Comparison of ENCODE assay signal across 17 cellular contexts in the genomic region with DNA sequence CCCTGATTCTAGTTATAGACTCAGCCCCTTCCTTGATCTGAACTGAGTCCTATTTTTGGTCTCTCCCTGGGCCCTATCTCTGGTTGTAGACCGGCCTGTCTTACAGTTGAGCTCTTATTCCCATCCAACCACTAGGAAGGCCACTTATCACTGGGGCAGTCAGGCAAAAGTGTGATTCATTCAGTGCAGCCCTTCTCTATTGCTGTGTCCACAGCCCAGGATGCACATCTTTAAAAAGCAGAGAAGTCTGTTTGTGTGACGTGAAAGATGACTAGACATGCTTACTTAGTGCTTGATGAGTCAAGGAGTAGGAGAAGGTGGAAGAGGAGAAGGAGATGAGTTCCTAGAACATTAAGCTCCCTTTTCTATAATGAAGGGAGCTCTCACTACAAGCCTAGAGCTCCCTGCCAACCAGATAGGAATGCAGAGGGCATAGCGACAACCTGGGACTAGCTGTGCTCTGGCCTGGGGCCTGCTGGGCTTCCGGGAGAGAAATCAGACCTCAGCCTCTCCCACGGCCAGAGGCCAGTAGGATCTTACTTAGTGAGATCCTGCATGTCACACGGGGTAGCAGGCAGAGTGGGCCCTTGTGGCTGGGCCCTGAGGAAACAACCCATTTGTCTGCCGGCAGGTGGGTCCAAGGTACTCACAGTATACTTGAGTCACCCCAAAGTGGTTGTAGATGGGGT. TPM values are rescaled to one million over a fixed set of nuclear protein-coding genes. Genes with fewer than 3 reads are reported as not detected.
DNase-seq lines count a peak whose midpoint lies in the region; ATAC-seq and TF ChIP-seq lines count a peak whose summit lies in the region.
"Had no signal": no experiment of that assay in that cellular context is flagged by ENCODE, and none has a peak within 500 bp of the region (broad histone marks: within the 10 kb centered on the region; RNA-seq: fewer than 3 reads in every experiment).

No MANE protein-coding gene starts in this region.

- no peaks in the 10 kb centered on the region for H3K36me3 ChIP-seq in RWPE2 (ENCODE audit: low read depth)
- H3K36me3 ChIP-seq in adrenal gland (replicated peaks in 1 of 2): no peaks in the 10 kb centered on the region

- CTCF ChIA-PET in activated CD4-positive, alpha-beta T cell treated with anti-CD3 and anti-CD28 coated beads for 36 hours (lab: Charles Lee): interaction anchor here (0.6 kb wide), 2 partner anchors 20 to 407 kb away, joined by 3 read pairs; no protein-coding TSS in a partner anchor

- 82 to 98% (median 92%) methylated on average over 4 to 7 of the region's 7 CpGs for WGBS in adrenal gland, 4 donors

- intact Hi-C loops in activated CD4-positive, alpha-beta T cell treated with anti-CD3 and anti-CD28 coated beads for 36 hours (cut with DNase I, micrococcal nuclease): no loop called here
- intact Hi-C loops in adrenal gland (cut with DNase I): no loop called here

- H3K27me3 Mint-ChIP-seq in activated CD4-positive, alpha-beta T cell treated with anti-CD3 and anti-CD28 coated beads for 36 hours: peaks cover 6% of the 10 kb centered on the region

- no peak for TF ChIP-seq CTCF in RWPE2 (IDR thresholded peaks at IDR 0.05; ENCODE audit: poor library complexity, severe bottlenecking)
- TF ChIP-seq CTCF in foreskin keratinocyte (conservative IDR thresholded peaks at IDR 0.05): no peak
- no peak for TF ChIP-seq CTCF in adrenal gland (IDR thresholded peaks at IDR 0.05)

- no peak for TF ChIP-seq POLR2A in adrenal gland (IDR thresholded peaks at IDR 0.05)

- no peaks in the 10 kb centered on the region for H3K9me3 Mint-ChIP-seq in activated CD4-positive, alpha-beta T cell treated with anti-CD3 and anti-CD28 coated beads for 36 hours (ENCODE audit: low read depth)
- H3K9me3 Mint-ChIP-seq: nephron had no signal

- H3K9me3 ChIP-seq in RWPE2 (ENCODE audit: severe bottlenecking): no peaks in the 10 kb centered on the region
- no peaks in the 10 kb centered on the region for H3K9me3 ChIP-seq in adrenal gland (replicated peaks in 1 of 3)

- H3K27me3 ChIP-seq in RWPE2 (ENCODE audit: insufficient read depth, poor library complexity, severe bottlenecking): no peaks in the 10 kb centered on the region
- peaks cover 18% of the 10 kb centered on the region for H3K27me3 ChIP-seq in foreskin keratinocyte
- H3K27me3 ChIP-seq in adrenal gland: no peaks in the 10 kb centered on the region

- no peak overlapping the region for H3K4me3 Mint-ChIP-seq in activated CD4-positive, alpha-beta T cell treated with anti-CD3 and anti-CD28 coated beads for 36 hours
- H3K4me3 Mint-ChIP-seq: nephron, T-helper 17 cell had no signal

- no peaks in the 10 kb centered on the region for H3K4me1 Mint-ChIP-seq in activated CD4-positive, alpha-beta T cell treated with anti-CD3 and anti-CD28 coated beads for 36 hours

- H3K27ac ChIP-seq in RWPE2 (ENCODE audit: poor library complexity, severe bottlenecking): no peak overlapping the region
- no peak overlapping the region for H3K27ac ChIP-seq in foreskin keratinocyte
- no peak overlapping the region for H3K27ac ChIP-seq in adrenal gland
- H3K27ac ChIP-seq: PC-9 had no signal

- peak; percentile 63 for ATAC-seq in RWPE2 (ENCODE audit: low read depth)
- peak; percentile 23 for ATAC-seq in foreskin keratinocyte
- no peak for ATAC-seq in activated CD4-positive, alpha-beta T cell treated with anti-CD3 and anti-CD28 coated beads for 36 hours
- ATAC-seq: left colon, T-helper 17 cell had no signal

- H3K36me3 Mint-ChIP-seq in activated CD4-positive, alpha-beta T cell treated with anti-CD3 and anti-CD28 coated beads for 36 hours (ENCODE audit: low read depth): no peaks in the 10 kb centered on the region

- H3K27ac Mint-ChIP-seq in activated CD4-positive, alpha-beta T cell treated with anti-CD3 and anti-CD28 coated beads for 36 hours: no peak overlapping the region
- H3K27ac Mint-ChIP-seq: nephron, T-helper 17 cell had no signal

- POLR2A ChIA-PET in activated CD4-positive, alpha-beta T cell treated with anti-CD3 and anti-CD28 coated beads for 36 hours (lab: Charles Lee): no interaction called here

- peak; percentile 53 for DNase-seq in GM03348 (ENCODE audit: low spot score)
- DNase-seq in RWPE2 (ENCODE audit: low spot score): no peak
- peak; percentile 24 to 42 for DNase-seq in foreskin keratinocyte
- DNase-seq in skeletal muscle cell (ENCODE audit: low read depth): peak; percentile 29
- no peak for DNase-seq in activated CD4-positive, alpha-beta T cell treated with anti-CD3 and anti-CD28 coated beads for 36 hours
- DNase-seq in NCI-H82 (lab: John Stamatoyannopoulos, UW): no peak
- no peak for DNase-seq in adrenal gland
- DNase-seq: activated CD4-positive, alpha-beta T cell treated with anti-CD3 and anti-CD28 coated beads for 48 hours; activated T-cell treated with anti-CD3 and anti-CD28 coated beads, Interleukin-2, amount 50 U/mL, for 48 hours; aorta; effector CD8-positive, alpha-beta T cell; left colon; NCI-H1417; NCI-H446; PC-9; T-helper 17 cell had no signal

- H3K4me1 ChIP-seq in RWPE2 (ENCODE audit: insufficient read depth, poor library complexity, severe bottlenecking) (no peaks in the 10 kb centered on the region), foreskin keratinocyte (no peaks in the 10 kb centered on the region), adrenal gland (replicated peaks in 1 of 2) (no peaks in the 10 kb centered on the region)

- no peak overlapping the region for H3K4me3 ChIP-seq in RWPE2 (ENCODE audit: severe bottlenecking)
- no peak overlapping the region for H3K4me3 ChIP-seq in skeletal muscle cell (ENCODE audit: low read depth, low read length)
- H3K4me3 ChIP-seq in adrenal gland: no peak overlapping the region
- H3K4me3 ChIP-seq: PC-9 had no signal

RNA-seq across cellular contexts. Expression of a gene that starts 25.7 kb away (rescaled TPM):
- total RNA-seq in foreskin keratinocyte (0.24 and 0.35 TPM in 2 replicates), adrenal gland (1 to 10 TPM; 1.6 to 6.1 (median 3.7) TPM)
- polyA plus RNA-seq in foreskin keratinocyte (0.26 and 0.29 TPM in 2 replicates), adrenal gland (10 to 100 TPM in 2 of 3 donors, under 1 TPM in 1; 0.68 to 19.5 (median 10.3) TPM)
- total RNA-seq in activated CD4-positive, alpha-beta T cell treated with anti-CD3 and anti-CD28 coated beads for 36 hours: not detected
- total RNA-seq: PC-9, T-helper 17 cell had no signal

RNA-seq across cellular contexts. Expression of a gene that starts 43.3 kb away (rescaled TPM):
- total RNA-seq in foreskin keratinocyte: 107 and 126 TPM in 2 replicates
- 118 and 129 TPM in 2 replicates for polyA plus RNA-seq in foreskin keratinocyte
- total RNA-seq in activated CD4-positive, alpha-beta T cell treated with anti-CD3 and anti-CD28 coated beads for 36 hours: 1 to 10 TPM; 2.6 to 3.0 TPM
- total RNA-seq in adrenal gland: 100 to 1,000 TPM in 4 of 8 donors, 10 to 100 TPM in 4; 68.4 to 147 (median 98.2) TPM
- polyA plus RNA-seq in adrenal gland: 10 to 100 TPM; 53.4 to 100.0 (median 78.7) TPM
- total RNA-seq: T-helper 17 cell had no signal

Comparison
In these comparisons a context has a peak if more than half of its experiments do, and no peak if none do; other contexts are left out.
1. DNase-seq: peak in GM03348 (single experiment), foreskin keratinocyte (2 of 2) and skeletal muscle cell (single experiment); none in RWPE2 (single experiment), activated CD4-positive, alpha-beta T cell treated with anti-CD3 and anti-CD28 coated beads for 36 hours (single experiment), NCI-H82 (single experiment) and adrenal gland (0 of 7).
2. RNA of a gene that starts 43.3 kb away (total RNA-seq): 68.4 to 147 TPM in adrenal gland and 107 to 126 TPM in foreskin keratinocyte; 2.6 to 3.0 TPM in activated CD4-positive, alpha-beta T cell treated with anti-CD3 and anti-CD28 coated beads for 36 hours; every median in the first group is over 10 times any median in the second.